ENCODE assay signal across 18 cellular contexts in genomic region chr2:27060323-27060722, GRCh38. TPM values are rescaled to one million over a fixed set of nuclear protein-coding genes. Genes with fewer than 3 reads are reported as not detected.
DNase-seq lines count a peak whose midpoint lies in the region; ATAC-seq, FAIRE-seq and TF ChIP-seq lines count a peak whose summit lies in the region.
"Had no signal": no experiment of that assay in that cellular context is flagged by ENCODE, and none has a peak within 500 bp of the region (broad histone marks: within the 10 kb centered on the region; RNA-seq: fewer than 3 reads in every experiment).

No MANE protein-coding gene starts in this region.

- FAIRE-seq in GM12878 (lab: Jason Lieb, UNC) (no peak), pancreas (lab: Jason Lieb, UNC) (no peak)
- FAIRE-seq: G401.6 had no signal

- H3K9ac ChIP-seq in DND-41 (ENCODE audit: low read depth, low read length) = no peak overlapping the region
- no peak overlapping the region for H3K9ac ChIP-seq in GM12878 (ENCODE audit: control insufficient read depth, insufficient read depth, low read length)

- H3K36me3 ChIP-seq in DND-41 (ENCODE audit: insufficient read depth, low read length) (peaks cover 60% of the 10 kb centered on the region), GM12878 (ENCODE audit: control insufficient read depth in 2 of 2, insufficient read depth in 2 of 2, low read length in 1 of 2) (peaks cover 1 to 22% of the 10 kb centered on the region in 2 experiments), pancreas (peaks cover 0 to 9% (median 3%) of the 10 kb centered on the region in 3 donors), thyroid gland (peaks cover 13 to 17% of the 10 kb centered on the region in 2 donors)

- in situ Hi-C loops in GM12878 (cut with MboI) = no loop called here

- intact Hi-C loops in GM12878 (cut with micrococcal nuclease; ENCODE audit: unreplicated experiment) = no loop called here
- intact Hi-C loops in pancreas (cut with DNase I) = no loop called here
- intact Hi-C loops in thyroid gland (cut with DNase I) = no loop called here

- no peaks in the 10 kb centered on the region for H3K4me1 ChIP-seq in DND-41 (ENCODE audit: insufficient read depth, low read length)
- H3K4me1 ChIP-seq in GM12878 (ENCODE audit: control insufficient read depth, insufficient read depth, low read length) = no peaks in the 10 kb centered on the region
- H3K4me1 ChIP-seq in pancreas = peaks cover 0 to 13% (median 8%) of the 10 kb centered on the region in 3 donors
- H3K4me1 ChIP-seq in thyroid gland = no peaks in the 10 kb centered on the region

- no TSS peak for BruUV-seq in GM12878 (replicated peaks; lab: Mats Ljungman, UMichigan)

- H3K27ac ChIP-seq in DND-41 (ENCODE audit: low read length) (no peak overlapping the region), GM12878 (ENCODE audit: control insufficient read depth, insufficient read depth) (no peak overlapping the region), pancreas (no peak overlapping the region), thyroid gland (no peak overlapping the region)

- H3K4me3 ChIP-seq in DND-41 (ENCODE audit: low read depth in 1 of 2, low read length in 2 of 2) (no peak overlapping the region), GM12878 (no peak overlapping the region), pancreas (no peak overlapping the region), thyroid gland (replicated peaks in 1 of 3) (no peak overlapping the region)

- ATAC-seq in DND-41 (ENCODE audit: insufficient read depth, low read depth) = 0 out of 3 replicates have a peak, but pooled peaks have one; percentile 10
- no peak for ATAC-seq in GM12878
- ATAC-seq in pancreas = peak in 3 of 4 donors; percentile 26 to 50 (median 37)
- no peak for ATAC-seq in GM18520 (IDR thresholded peaks at IDR 0.05; ENCODE audit: unreplicated experiment)

- TF ChIP-seq RAD21 in GM12878 (IDR thresholded peaks at IDR 0.05; ENCODE audit: insufficient read depth, low read depth, low read length) = no peak

- no peak overlapping the region for H3K4me3 Mint-ChIP-seq in activated naive CD4-positive, alpha-beta T cell treated with anti-CD3 and anti-CD28 coated beads, Interleukin-2, amount 10 ng/mL, durations not matched to agents 7 days and 5 days
- H3K4me3 Mint-ChIP-seq: CD14-positive monocyte, H9 had no signal

- H3K27me3 Mint-ChIP-seq in activated naive CD4-positive, alpha-beta T cell treated with anti-CD3 and anti-CD28 coated beads, Interleukin-2, amount 10 ng/mL, durations not matched to agents 7 days and 5 days = no peaks in the 10 kb centered on the region

- RAD21 ChIA-PET in GM12878 (lab: Charles Lee; ENCODE audit: unreplicated experiment) = no interaction called here

- H3K9me3 ChIP-seq in DND-41 (ENCODE audit: insufficient read depth, low read length, severe bottlenecking) (no peaks in the 10 kb centered on the region), GM12878 (replicated peaks; ENCODE audit: control insufficient read depth, insufficient read depth, low read length) (no peaks in the 10 kb centered on the region), pancreas (no peaks in the 10 kb centered on the region), thyroid gland (no peaks in the 10 kb centered on the region)

- H3K4me1 Mint-ChIP-seq in activated naive CD4-positive, alpha-beta T cell treated with anti-CD3 and anti-CD28 coated beads, Interleukin-2, amount 10 ng/mL, durations not matched to agents 7 days and 5 days = no peaks in the 10 kb centered on the region
- H3K4me1 Mint-ChIP-seq: CD14-positive monocyte, H9 had no signal

- no peaks in the 10 kb centered on the region for H3K79me2 ChIP-seq in DND-41 (ENCODE audit: insufficient read depth, low read length)
- no peaks in the 10 kb centered on the region for H3K79me2 ChIP-seq in GM12878 (ENCODE audit: control insufficient read depth, insufficient read depth, low read length)

- H3K27ac Mint-ChIP-seq in activated naive CD4-positive, alpha-beta T cell treated with anti-CD3 and anti-CD28 coated beads, Interleukin-2, amount 10 ng/mL, durations not matched to agents 7 days and 5 days = no peak overlapping the region

- DNase-seq in DND-41 (no peak), NCI-H2227 (lab: John Stamatoyannopoulos, UW; ENCODE audit: unreplicated experiment) (peak; percentile 38), GM12878 (ENCODE audit: low read depth, low spot score) (no peak), pancreas (no peak), thyroid gland (no peak)
- no peak for DNase-seq in activated naive CD4-positive, alpha-beta T cell treated with anti-CD3 and anti-CD28 coated beads, Interleukin-2, amount 10 ng/mL, durations not matched to agents 7 days and 5 days
- DNase-seq: ACHN, AML-193, DMS 273 treated with DMSO at 0.1 percent for 48 hours, H9, NCI-H1417 treated with DMSO at 0.1 percent for 48 hours, NCI-H187 treated with DMSO at 0.1 percent for 48 hours, NCI-H510A, NCI-H774, SHP77 treated with DMSO at 0.1 percent for 48 hours had no signal

- CTCF ChIA-PET in GM12878 (lab: Yijun Ruan, JAX) = no interaction called here
- CTCF ChIA-PET in activated naive CD4-positive, alpha-beta T cell treated with anti-CD3 and anti-CD28 coated beads, Interleukin-2, amount 10 ng/mL, durations not matched to agents 7 days and 5 days (lab: Charles Lee) = interaction anchor here (0.6 kb wide), 1 partner anchor 44 kb away, joined by 3 read pairs; no protein-coding TSS in a partner anchor

- peaks cover 23% of the 10 kb centered on the region for H3K36me3 Mint-ChIP-seq in activated naive CD4-positive, alpha-beta T cell treated with anti-CD3 and anti-CD28 coated beads, Interleukin-2, amount 10 ng/mL, durations not matched to agents 7 days and 5 days

- 100% methylated on average over 3 of the region's 3 CpGs for whole genome bisulfite sequencing in GM12878 (ENCODE audit: insufficient coverage, insufficient replicate concordance, low lambda C conversion rate, missing lambda C conversion rate)
- 50 to 57% methylated on average over 3 of the region's 3 CpGs for WGBS in pancreas, 2 donors
- WGBS in thyroid gland, 2 donors = 90 to 91% methylated on average over 3 of the region's 3 CpGs

- H4K20me1 ChIP-seq in DND-41 (ENCODE audit: insufficient read depth, low read length) (0 out of 2 replicates have a peak, but pooled peaks cover 3% of the 10 kb centered on the region), GM12878 (ENCODE audit: control insufficient read depth, insufficient read depth) (no peaks in the 10 kb centered on the region)

- peak; percentile 43; the same call in 1 of the 2 replicates for TF ChIP-seq POLR2A in GM12878 (IDR thresholded peaks at IDR 0.05; ENCODE audit: low read depth, low read length)
- TF ChIP-seq POLR2A in thyroid gland (IDR thresholded peaks at IDR 0.05) = no peak

- H2AFZ ChIP-seq in DND-41 (ENCODE audit: low read depth, low read length) (no peak overlapping the region), GM12878 (ENCODE audit: control insufficient read depth, low read depth, low read length) (no peak overlapping the region)

- H3K4me2 ChIP-seq in DND-41 (ENCODE audit: insufficient read depth, low read length) (no peak overlapping the region), GM12878 (ENCODE audit: control insufficient read depth, insufficient read depth) (no peak overlapping the region)

- SMC1A ChIA-PET in GM12878 (lab: Charles Lee; ENCODE audit: uncharacterized antibody, unreplicated experiment) = interaction anchor here (1.2 kb wide), 1 partner anchor 22 kb away, joined by 5 read pairs; no protein-coding TSS in a partner anchor

- TF ChIP-seq CTCF in DND-41 (IDR thresholded peaks at IDR 0.05; ENCODE audit: borderline replicate concordance, extremely low read depth, low read length, poor library complexity, severe bottlenecking) (no peak), GM12878 (IDR thresholded peaks at IDR 0.05 in 2 of 3, conservative IDR thresholded peaks at IDR 0.05 in 1 of 3; ENCODE audit: control insufficient read depth in 2 of 3, extremely low read depth in 1 of 3, insufficient read depth in 1 of 3, low read depth in 3 of 3, low read length in 3 of 3) (no peak), pancreas (IDR thresholded peaks at IDR 0.05) (no peak), thyroid gland (IDR thresholded peaks at IDR 0.05) (no peak)

- POLR2A ChIA-PET in GM12878 (lab: Charles Lee) = interaction anchor here (0.6 to 2.0 kb wide), 3 partner anchors 9 to 212 kb away, joined by 3 to 8 read pairs (median 3); partner anchors contain the start of genes AGBL5 and OST4

- H3K27me3 ChIP-seq in DND-41 (ENCODE audit: insufficient read depth, low read length, poor library complexity) (no peaks in the 10 kb centered on the region), GM12878 (replicated peaks in 1 of 2; ENCODE audit: control insufficient read depth in 2 of 2, insufficient read depth in 2 of 2, low read length in 1 of 2) (no peaks in the 10 kb centered on the region), pancreas (no peaks in the 10 kb centered on the region), thyroid gland (no peaks in the 10 kb centered on the region)

- no peaks in the 10 kb centered on the region for H3K9me3 Mint-ChIP-seq in activated naive CD4-positive, alpha-beta T cell treated with anti-CD3 and anti-CD28 coated beads, Interleukin-2, amount 10 ng/mL, durations not matched to agents 7 days and 5 days
- H3K9me3 Mint-ChIP-seq: CD14-positive monocyte, H9 had no signal

- no peak for TF ChIP-seq EP300 in GM12878 (IDR thresholded peaks at IDR 0.05; ENCODE audit: borderline replicate concordance in 1 of 2, control insufficient read depth in 1 of 2, low read depth in 2 of 2, low read length in 2 of 2)

RNA-seq across cellular contexts. Expression of gene AGBL5, which starts 8.9 kb away (rescaled TPM):
- total RNA-seq in GM12878 (2013; cell fraction: nucleolus; rRNA removed) = 17.2 and 18.0 TPM in 2 replicates
- total RNA-seq in GM12878 (2014; rRNA removed) = 15.2 and 15.4 TPM in 2 replicates
- total RNA-seq in GM12878 (2014; rRNA removed; fragmentation: Illumina TruSeq; extraction: Trizol) = 14.0 and 14.1 TPM in 2 replicates
- total RNA-seq in GM12878 (2021) = 19.5 and 23.7 TPM in 2 replicates
- 9.1 TPM for polyA plus RNA-seq in GM12878 (2011; ENCODE audit: low read depth)
- polyA plus RNA-seq in GM12878 (2011; rRNA removed) = 24.9 and 28.5 TPM in 2 replicates
- polyA plus RNA-seq in GM12878 (2011; cell fraction: cytosol; rRNA removed) = 35.3 and 36.2 TPM in 2 replicates
- polyA plus RNA-seq in GM12878 (2011; cell fraction: nucleus; rRNA removed) = 31.1 and 32.2 TPM in 2 replicates
- 14.8 and 15.1 TPM in 2 replicates for polyA plus RNA-seq in GM12878 (2012)
- 20.7 and 23.9 TPM in 2 replicates for polyA plus RNA-seq in GM12878 (2014; fragmentation: Illumina TruSeq; extraction: Trizol)
- 1 to 10 TPM; 1.9 to 3.2 TPM for polyA plus RNA-seq in GM12878 (2014; fragmentation: Nextera tagmentation; extraction: Ambion mirVana)
- polyA plus RNA-seq in GM12878 (2014; rRNA removed) = 13.9 and 18.5 TPM in 2 replicates
- 10 to 100 TPM; 26.0 TPM for polyA plus RNA-seq in GM12878 (2016; fragmentation: Nextera tagmentation; extraction: Ambion mirVana)
- 24.9 and 43.0 TPM in 2 replicates for polyA minus RNA-seq in GM12878 (2011; rRNA and poly(A)+ RNA removed)
- 11.8 and 14.3 TPM in 2 replicates for polyA minus RNA-seq in GM12878 (2011; cell fraction: cytosol; rRNA and poly(A)+ RNA removed)
- polyA minus RNA-seq in GM12878 (2011; cell fraction: nucleus; rRNA and poly(A)+ RNA removed) = 15.0 and 17.7 TPM in 2 replicates
- total RNA-seq in pancreas = 10 to 100 TPM in 5 of 6 donors, 1 to 10 TPM in 1; 8.2 to 15.5 (median 11.9) TPM
- 10 to 100 TPM in 1 of 2 donors, 1 to 10 TPM in 1; 8.7 to 11.6 TPM for polyA plus RNA-seq in pancreas
- total RNA-seq in thyroid gland = 10 to 100 TPM; 29.1 to 40.0 (median 31.6) TPM

RNA-seq across cellular contexts. Expression of gene OST4, which starts 11.1 kb away (rescaled TPM):
- total RNA-seq in GM12878 (2013; cell fraction: nucleolus; rRNA removed) = 58.6 and 59.4 TPM in 2 replicates
- total RNA-seq in GM12878 (2014; rRNA removed) (340 and 392 TPM in 2 replicates), GM12878 (2014; rRNA removed; fragmentation: Illumina TruSeq; extraction: Trizol) (403 TPM in 2 replicates), GM12878 (2021) (270 and 278 TPM in 2 replicates), pancreas (100 to 1,000 TPM in 3 of 6 donors, 10 to 100 TPM in 3; 76.6 to 148 (median 108) TPM), thyroid gland (100 to 1,000 TPM; 235 to 467 (median 261) TPM)
- polyA plus RNA-seq in GM12878 (2011; ENCODE audit: low read depth) = 326 TPM
- polyA plus RNA-seq in GM12878 (2011; rRNA removed) (316 and 381 TPM in 2 replicates), GM12878 (2014; fragmentation: Illumina TruSeq; extraction: Trizol) (406 and 566 TPM in 2 replicates), GM12878 (2014; fragmentation: Nextera tagmentation; extraction: Ambion mirVana) (1,000 to 10,000 TPM; 1,505 to 1,543 TPM), GM12878 (2014; rRNA removed) (418 and 479 TPM in 2 replicates), GM12878 (2016; fragmentation: Nextera tagmentation; extraction: Ambion mirVana) (100 to 1,000 TPM; 786 to 858 TPM), pancreas (100 to 1,000 TPM; 183 to 188 TPM)
- polyA plus RNA-seq in GM12878 (2011; cell fraction: cytosol; rRNA removed) = 604 and 833 TPM in 2 replicates
- polyA plus RNA-seq in GM12878 (2011; cell fraction: nucleus; rRNA removed) = 244 and 362 TPM in 2 replicates
- polyA plus RNA-seq in GM12878 (2012) = 531 and 635 TPM in 2 replicates
- 311 and 352 TPM in 2 replicates for polyA minus RNA-seq in GM12878 (2011; rRNA and poly(A)+ RNA removed)
- 287 and 325 TPM in 2 replicates for polyA minus RNA-seq in GM12878 (2011; cell fraction: cytosol; rRNA and poly(A)+ RNA removed)
- polyA minus RNA-seq in GM12878 (2011; cell fraction: nucleus; rRNA and poly(A)+ RNA removed) = 66.0 and 76.3 TPM in 2 replicates

RNA-seq across cellular contexts. Expression of gene EMILIN1, which starts 18.1 kb away (rescaled TPM):
- 0.81 and 0.83 TPM in 2 replicates for total RNA-seq in GM12878 (2013; cell fraction: nucleolus; rRNA removed)
- total RNA-seq in GM12878 (2014; rRNA removed) (1.7 and 2.3 TPM in 2 replicates), GM12878 (2014; rRNA removed; fragmentation: Illumina TruSeq; extraction: Trizol) (0.18 TPM in 2 replicates), GM12878 (2021) (1.6 and 1.7 TPM in 2 replicates), pancreas (10 to 100 TPM in 2 of 6 donors, 1 to 10 TPM in 4; 2.6 to 47.1 (median 7.3) TPM), thyroid gland (10 to 100 TPM; 18.6 to 45.4 (median 29.3) TPM)
- 0.24 TPM for polyA plus RNA-seq in GM12878 (2011; ENCODE audit: low read depth)
- polyA plus RNA-seq in GM12878 (2011; rRNA removed) (0.26 and 0.38 TPM in 2 replicates), GM12878 (2014; fragmentation: Illumina TruSeq; extraction: Trizol) (0.01 TPM in 1 of 2 replicates, not detected in the other), GM12878 (2014; fragmentation: Nextera tagmentation; extraction: Ambion mirVana) (not detected), GM12878 (2014; rRNA removed) (1.2 TPM in 2 replicates), GM12878 (2016; fragmentation: Nextera tagmentation; extraction: Ambion mirVana) (1 to 10 TPM; 1.1 to 1.8 TPM), pancreas (10 to 100 TPM in 1 of 2 donors, 1 to 10 TPM in 1; 3.7 to 15.5 TPM)
- polyA plus RNA-seq in GM12878 (2011; cell fraction: cytosol; rRNA removed) = 0.58 and 1.7 TPM in 2 replicates
- 2.9 and 4.4 TPM in 2 replicates for polyA plus RNA-seq in GM12878 (2011; cell fraction: nucleus; rRNA removed)
- polyA plus RNA-seq in GM12878 (2012) = 0.41 and 0.98 TPM in 2 replicates
- 0.22 and 0.98 TPM in 2 replicates for polyA minus RNA-seq in GM12878 (2011; rRNA and poly(A)+ RNA removed)
- polyA minus RNA-seq in GM12878 (2011; cell fraction: cytosol; rRNA and poly(A)+ RNA removed) = 0.62 and 0.67 TPM in 2 replicates
- polyA minus RNA-seq in GM12878 (2011; cell fraction: nucleus; rRNA and poly(A)+ RNA removed) = 1.9 and 2.1 TPM in 2 replicates

RNA-seq across cellular contexts. Expression of gene KHK, which starts 26.2 kb away (rescaled TPM):
- total RNA-seq in GM12878 (2013; cell fraction: nucleolus; rRNA removed) = 1.3 and 2.1 TPM in 2 replicates
- 4.8 and 5.4 TPM in 2 replicates for total RNA-seq in GM12878 (2014; rRNA removed)
- 2.6 and 2.7 TPM in 2 replicates for total RNA-seq in GM12878 (2014; rRNA removed; fragmentation: Illumina TruSeq; extraction: Trizol)
- total RNA-seq in GM12878 (2021) = 7.7 and 7.8 TPM in 2 replicates
- 0.91 TPM for polyA plus RNA-seq in GM12878 (2011; ENCODE audit: low read depth)
- 2.2 and 2.6 TPM in 2 replicates for polyA plus RNA-seq in GM12878 (2011; rRNA removed)
- 4.4 and 5.2 TPM in 2 replicates for polyA plus RNA-seq in GM12878 (2011; cell fraction: cytosol; rRNA removed)
- 8.7 and 9.6 TPM in 2 replicates for polyA plus RNA-seq in GM12878 (2011; cell fraction: nucleus; rRNA removed)
- 1.7 and 2.5 TPM in 2 replicates for polyA plus RNA-seq in GM12878 (2012)
- polyA plus RNA-seq in GM12878 (2014; fragmentation: Illumina TruSeq; extraction: Trizol) = 1.5 and 3.6 TPM in 2 replicates
- 1 to 10 TPM in 1 of 2 experiments, under 1 TPM in 1; 0.31 to 1.6 TPM for polyA plus RNA-seq in GM12878 (2014; fragmentation: Nextera tagmentation; extraction: Ambion mirVana)
- polyA plus RNA-seq in GM12878 (2014; rRNA removed) = 4.2 and 4.7 TPM in 2 replicates
- 10 to 100 TPM; 11.2 to 11.8 TPM for polyA plus RNA-seq in GM12878 (2016; fragmentation: Nextera tagmentation; extraction: Ambion mirVana)
- 2.7 and 5.6 TPM in 2 replicates for polyA minus RNA-seq in GM12878 (2011; rRNA and poly(A)+ RNA removed)
- 0.94 and 1.8 TPM in 2 replicates for polyA minus RNA-seq in GM12878 (2011; cell fraction: cytosol; rRNA and poly(A)+ RNA removed)
- 2.9 and 5.7 TPM in 2 replicates for polyA minus RNA-seq in GM12878 (2011; cell fraction: nucleus; rRNA and poly(A)+ RNA removed)
- total RNA-seq in pancreas = 10 to 100 TPM in 1 of 6 donors, 1 to 10 TPM in 5; 5.1 to 11.7 (median 6.3) TPM
- 10 to 100 TPM; 10.6 to 16.2 TPM for polyA plus RNA-seq in pancreas
- total RNA-seq in thyroid gland = 1 to 10 TPM in 3 of 4 donors, under 1 TPM in 1; 0.44 to 2.3 (median 1.7) TPM

RNA-seq across cellular contexts. Expression of gene TMEM214, which starts 27.6 kb away (rescaled TPM):
- total RNA-seq in GM12878 (2013; cell fraction: nucleolus; rRNA removed) = 151 and 159 TPM in 2 replicates
- 21.9 and 25.8 TPM in 2 replicates for total RNA-seq in GM12878 (2014; rRNA removed)
- 26.3 and 28.9 TPM in 2 replicates for total RNA-seq in GM12878 (2014; rRNA removed; fragmentation: Illumina TruSeq; extraction: Trizol)
- 75.4 and 79.2 TPM in 2 replicates for total RNA-seq in GM12878 (2021)
- 51.4 TPM for polyA plus RNA-seq in GM12878 (2011; ENCODE audit: low read depth)
- 21.8 and 43.2 TPM in 2 replicates for polyA plus RNA-seq in GM12878 (2011; rRNA removed)
- polyA plus RNA-seq in GM12878 (2011; cell fraction: cytosol; rRNA removed) = 78.8 and 90.1 TPM in 2 replicates
- 213 and 313 TPM in 2 replicates for polyA plus RNA-seq in GM12878 (2011; cell fraction: nucleus; rRNA removed)
- 66.8 and 72.8 TPM in 2 replicates for polyA plus RNA-seq in GM12878 (2012)
- polyA plus RNA-seq in GM12878 (2014; fragmentation: Illumina TruSeq; extraction: Trizol) = 60.1 and 64.3 TPM in 2 replicates
- 10 to 100 TPM; 10.4 to 17.6 TPM for polyA plus RNA-seq in GM12878 (2014; fragmentation: Nextera tagmentation; extraction: Ambion mirVana)
- 46.8 and 56.2 TPM in 2 replicates for polyA plus RNA-seq in GM12878 (2014; rRNA removed)
- 10 to 100 TPM; 52.5 to 56.0 TPM for polyA plus RNA-seq in GM12878 (2016; fragmentation: Nextera tagmentation; extraction: Ambion mirVana)
- polyA minus RNA-seq in GM12878 (2011; rRNA and poly(A)+ RNA removed) = 83.3 and 151 TPM in 2 replicates
- polyA minus RNA-seq in GM12878 (2011; cell fraction: cytosol; rRNA and poly(A)+ RNA removed) = 40.1 and 40.5 TPM in 2 replicates
- 99.1 and 142 TPM in 2 replicates for polyA minus RNA-seq in GM12878 (2011; cell fraction: nucleus; rRNA and poly(A)+ RNA removed)
- 10 to 100 TPM; 57.3 to 77.1 (median 59.8) TPM for total RNA-seq in pancreas
- polyA plus RNA-seq in pancreas = 100 to 1,000 TPM in 1 of 2 donors, 10 to 100 TPM in 1; 72.1 to 109 TPM
- total RNA-seq in thyroid gland = 10 to 100 TPM; 43.3 to 93.8 (median 78.9) TPM

Comparison
In these comparisons a context has a peak if more than half of its experiments do, and no peak if none do; other contexts are left out.
1. ATAC-seq: peak in DND-41 (single experiment) and pancreas (3 of 4); none in GM12878 (single experiment) and GM18520 (single experiment).